8 cellular contexts compared by ENCODE assay signal in genomic region chr14:50521912-50522341, GRCh38. TPM values are rescaled to one million over a fixed set of nuclear protein-coding genes. Genes with fewer than 3 reads are reported as not detected.
A peak's percentile ranks its signal among the peaks of the same experiment; 100 is the strongest.
DNase-seq lines count a peak whose midpoint lies in the region; ATAC-seq and FAIRE-seq lines count a peak whose summit lies in the region.

No MANE protein-coding gene starts in this region.

- H3K4me3 ChIP-seq in urinary bladder (ENCODE audit: low read depth, low read length): no peak overlapping the region

- FAIRE-seq in G401.6 (lab: Jason Lieb, UNC): peak; percentile 34
- FAIRE-seq in endometrium (lab: Jason Lieb, UNC): peak; percentile 87

- DNase-seq in KG1 (lab: John Stamatoyannopoulos, UW) (no peak), NCI-H1105 (lab: John Stamatoyannopoulos, UW) (no peak), DMS114 treated with DMSO at 0.1 percent for 48 hours (lab: John Stamatoyannopoulos, UW; ENCODE audit: unreplicated experiment) (no peak)

- WGBS in urinary bladder: 52% methylated on average over 1 of the region's 1 CpG

- H3K27ac ChIP-seq in urinary bladder (ENCODE audit: low read depth): peak overlapping the region; percentile 38

- no peaks in the 10 kb centered on the region for H3K36me3 ChIP-seq in urinary bladder (ENCODE audit: insufficient read depth)

- H3K4me1 ChIP-seq in urinary bladder (ENCODE audit: insufficient read depth): peaks cover 1% of the 10 kb centered on the region

- peak; percentile 42 for ATAC-seq in GM21423 (IDR thresholded peaks at IDR 0.05; ENCODE audit: unreplicated experiment)
- ATAC-seq in HG03565 (IDR thresholded peaks at IDR 0.05; ENCODE audit: unreplicated experiment): peak; percentile 35

RNA-seq across cellular contexts. Expression of gene MAP4K5, which starts 10.4 kb away (rescaled TPM):
- total RNA-seq in urinary bladder: 145 TPM
- polyA plus RNA-seq in urinary bladder: 35.2 TPM

RNA-seq across cellular contexts. Expression of gene ATL1, which starts 38.0 kb away (rescaled TPM):
- total RNA-seq in urinary bladder: 18.6 TPM
- polyA plus RNA-seq in urinary bladder: 15.0 TPM
